18 cellular contexts compared by ENCODE assay signal in genomic region chrX:103101280-103102042, GRCh38. TPM values are rescaled to one million over a fixed set of nuclear protein-coding genes. Genes with fewer than 3 reads are reported as not detected.
DNase-seq lines count a peak whose midpoint lies in the region; ATAC-seq, FAIRE-seq and TF ChIP-seq lines count a peak whose summit lies in the region.
"Had no signal": no experiment of that assay in that cellular context is flagged by ENCODE, and none has a peak within 500 bp of the region (broad histone marks: within the 10 kb centered on the region; RNA-seq: fewer than 3 reads in every experiment).

No MANE protein-coding gene starts in this region.

- H3K9me3 Mint-ChIP-seq in Caco-2 (ENCODE audit: unreplicated experiment): no peaks in the 10 kb centered on the region
- peaks cover 0 to 3% (median 0%) of the 10 kb centered on the region in 8 donors for H3K9me3 Mint-ChIP-seq in CD4-positive, alpha-beta memory T cell
- H3K9me3 Mint-ChIP-seq in activated T-helper 2 cell treated with anti-CD3 and anti-CD28 coated beads, Interferon-gamma antibody, Interleukin-2, Interleukin-4, amounts not matched to agents 10 μg/mL and 5 μg/mL and 100 μg/mL, durations not matched to agents 14 hours and 24 hours and 36 hours: no peaks in the 10 kb centered on the region
- H3K9me3 Mint-ChIP-seq: activated CD4-positive, alpha-beta memory T cell treated with anti-CD3 and anti-CD28 coated beads, Interleukin-2, amount 10 ng/mL, durations not matched to agents 7 days and 5 days had no signal

- DNase-seq in Caco-2 (peak; percentile 36 to 77), K562 (ENCODE audit: extremely low read depth in 1 of 4, low spot score in 3 of 4) (peak; percentile 39 to 89 (median 52)), mesendoderm (peak; percentile 83), WERI-Rb-1 (no peak)
- DNase-seq in CD4-positive, alpha-beta memory T cell: no peak
- no peak for DNase-seq in activated T-helper 2 cell treated with anti-CD3 and anti-CD28 coated beads, Interferon-gamma antibody, Interleukin-2, Interleukin-4, amounts not matched to agents 10 μg/mL and 5 μg/mL and 100 μg/mL, durations not matched to agents 14 hours and 24 hours and 36 hours (ENCODE audit: low spot score)
- DNase-seq: activated CD4-positive, alpha-beta memory T cell treated with anti-CD3 and anti-CD28 coated beads, Interleukin-2, amount 10 ng/mL, durations not matched to agents 7 days and 5 days; activated naive CD8-positive, alpha-beta T cell treated with anti-CD3 and anti-CD28 coated beads, Interleukin-2, amount 10 ng/mL, durations not matched to agents 7 days and 5 days; heart right ventricle; kidney; MV-4-11; NCI-H2081 treated with DMSO at 0.1 percent for 48 hours; right lobe of liver; substantia nigra had no signal

- H2AFZ ChIP-seq in K562 (ENCODE audit: low read depth, low read length): no peak overlapping the region

- no peaks in the 10 kb centered on the region for H3K9me1 ChIP-seq in K562 (ENCODE audit: control insufficient read depth, insufficient read depth, low read length)

- no peaks in the 10 kb centered on the region for H3K36me3 Mint-ChIP-seq in Caco-2 (ENCODE audit: insufficient read depth, unreplicated experiment)
- H3K36me3 Mint-ChIP-seq in CD4-positive, alpha-beta memory T cell: no peaks in the 10 kb centered on the region
- H3K36me3 Mint-ChIP-seq in activated T-helper 2 cell treated with anti-CD3 and anti-CD28 coated beads, Interferon-gamma antibody, Interleukin-2, Interleukin-4, amounts not matched to agents 10 μg/mL and 5 μg/mL and 100 μg/mL, durations not matched to agents 14 hours and 24 hours and 36 hours (ENCODE audit: low read depth): no peaks in the 10 kb centered on the region
- H3K36me3 Mint-ChIP-seq: activated naive CD8-positive, alpha-beta T cell treated with anti-CD3 and anti-CD28 coated beads, Interleukin-2, amount 10 ng/mL, durations not matched to agents 7 days and 5 days had no signal

- TF ChIP-seq CTCF in Caco-2 (IDR thresholded peaks at IDR 0.05; ENCODE audit: insufficient read depth in 1 of 2, low read depth in 1 of 2, low read length in 1 of 2, severe bottlenecking in 1 of 2, unreplicated experiment in 1 of 2) (no peak), K562 (IDR thresholded peaks at IDR 0.05 in 2 of 3, conservative IDR thresholded peaks at IDR 0.05 in 1 of 3; ENCODE audit: insufficient read depth in 2 of 3, low read depth in 1 of 3, low read length in 3 of 3) (no peak), WERI-Rb-1 (IDR thresholded peaks at IDR 0.05; ENCODE audit: low read depth, low read length) (no peak)

- H3K56ac ChIP-seq in mesendoderm (ENCODE audit: low read length): peak overlapping the region; percentile 50

- CTCF ChIA-PET in Caco-2 (lab: Charles Lee) (no interaction called here), K562 (lab: Yijun Ruan, JAX; ENCODE audit: low intra/inter-chr PET ratio) (no interaction called here)
- CTCF ChIA-PET in CD4-positive, alpha-beta memory T cell (lab: Charles Lee; ENCODE audit: partially characterized antibody): no interaction called here

- H3K79me2 ChIP-seq in K562 (ENCODE audit: control insufficient read depth, insufficient read depth, low read length) (no peaks in the 10 kb centered on the region), mesendoderm (ENCODE audit: control insufficient read depth, insufficient read depth, low read length) (no peaks in the 10 kb centered on the region)

- 0% methylated on average over 3 of the region's 3 CpGs for WGBS in K562 (ENCODE audit: insufficient coverage, low coverage, missing lambda C conversion rate)
- no CpG with 5 or more reads among the region's 3 CpGs for WGBS in mesendoderm (ENCODE audit: extremely low coverage, insufficient coverage, low lambda C conversion rate)

- H3K18ac ChIP-seq in mesendoderm (ENCODE audit: low read length): no peak overlapping the region

- H3K4me2 ChIP-seq in K562 (ENCODE audit: insufficient read depth, low read length) (no peak overlapping the region), mesendoderm (ENCODE audit: low read length) (no peak overlapping the region)

- BruUV-seq in Caco-2 (replicated peaks; lab: Mats Ljungman, UMichigan) (no TSS peak), K562 (replicated peaks; lab: Mats Ljungman, UMichigan) (no TSS peak)

- no peak overlapping the region for H3K4me3 Mint-ChIP-seq in Caco-2 (ENCODE audit: unreplicated experiment)
- no peak overlapping the region for H3K4me3 Mint-ChIP-seq in CD4-positive, alpha-beta memory T cell
- no peak overlapping the region for H3K4me3 Mint-ChIP-seq in activated T-helper 2 cell treated with anti-CD3 and anti-CD28 coated beads, Interferon-gamma antibody, Interleukin-2, Interleukin-4, amounts not matched to agents 10 μg/mL and 5 μg/mL and 100 μg/mL, durations not matched to agents 14 hours and 24 hours and 36 hours (ENCODE audit: low read depth)
- H3K4me3 Mint-ChIP-seq: activated CD4-positive, alpha-beta memory T cell treated with anti-CD3 and anti-CD28 coated beads, Interleukin-2, amount 10 ng/mL, durations not matched to agents 7 days and 5 days; activated naive CD8-positive, alpha-beta T cell treated with anti-CD3 and anti-CD28 coated beads, Interleukin-2, amount 10 ng/mL, durations not matched to agents 7 days and 5 days had no signal

- no peak overlapping the region for H3K4ac ChIP-seq in mesendoderm (ENCODE audit: low read depth, low read length)

- H2BK120ac ChIP-seq in mesendoderm (ENCODE audit: low read depth, low read length): no peak overlapping the region

- H3K9ac ChIP-seq in HUES48 (ENCODE audit: low read depth, low read length): no peak overlapping the region
- H3K9ac ChIP-seq in K562 (ENCODE audit: insufficient read depth in 1 of 2, low read depth in 2 of 2, low read length in 2 of 2): no peak overlapping the region
- no peak overlapping the region for H3K9ac ChIP-seq in mesendoderm (ENCODE audit: low read length)

- no peaks in the 10 kb centered on the region for H4K20me1 ChIP-seq in K562 (replicated peaks; ENCODE audit: control insufficient read depth, insufficient read depth, low read length)

- peak overlapping the region; percentile 47 for H2BK5ac ChIP-seq in mesendoderm (ENCODE audit: low read length)

- POLR2A ChIA-PET in Caco-2 (lab: Charles Lee) (no interaction called here), K562 (lab: Yijun Ruan, JAX) (interaction anchor here (0.8 to 1.5 kb wide), 2 partner anchors 23 to 87 kb away, joined by 3 to 5 read pairs; no protein-coding TSS in a partner anchor)
- POLR2A ChIA-PET in CD4-positive, alpha-beta memory T cell (lab: Charles Lee; ENCODE audit: partially characterized antibody): no interaction called here

- no peaks in the 10 kb centered on the region for H3K9me3 ChIP-seq in Caco-2
- H3K9me3 ChIP-seq in HUES48 (ENCODE audit: control insufficient read depth, insufficient read depth, low read length): no peaks in the 10 kb centered on the region
- H3K9me3 ChIP-seq in K562 (replicated peaks; ENCODE audit: control insufficient read depth, insufficient read depth, low read depth, low read length): no peaks in the 10 kb centered on the region; the same call in 1 of the 2 replicates
- no peaks in the 10 kb centered on the region for H3K9me3 ChIP-seq in CD4-positive, alpha-beta memory T cell (ENCODE audit: control insufficient read depth in 1 of 2, low read length in 2 of 2)
- H3K9me3 ChIP-seq in WERI-Rb-1 (ENCODE audit: severe bottlenecking): no peaks in the 10 kb centered on the region
- H3K9me3 ChIP-seq: breast epithelium, heart right ventricle, right lobe of liver had no signal

- H3K27me3 ChIP-seq in Caco-2 (replicated peaks; ENCODE audit: control insufficient read depth, insufficient read depth, low read length) (no peaks in the 10 kb centered on the region), HUES48 (ENCODE audit: control insufficient read depth, insufficient read depth, low read length) (no peaks in the 10 kb centered on the region), K562 (ENCODE audit: control insufficient read depth in 2 of 2, insufficient read depth in 2 of 2, low read length in 2 of 2) (no peaks in the 10 kb centered on the region), mesendoderm (ENCODE audit: insufficient read depth, low read length, poor library complexity) (no peaks in the 10 kb centered on the region), WERI-Rb-1 (ENCODE audit: insufficient read depth, low read depth, severe bottlenecking) (peaks cover 65% of the 10 kb centered on the region)
- H3K27me3 ChIP-seq in CD4-positive, alpha-beta memory T cell (ENCODE audit: insufficient read depth, low read length): no peaks in the 10 kb centered on the region
- H3K27me3 ChIP-seq: right lobe of liver had no signal

- H3K27ac Mint-ChIP-seq in Caco-2 (ENCODE audit: unreplicated experiment): no peak overlapping the region
- no peak overlapping the region for H3K27ac Mint-ChIP-seq in CD4-positive, alpha-beta memory T cell
- H3K27ac Mint-ChIP-seq in activated T-helper 2 cell treated with anti-CD3 and anti-CD28 coated beads, Interferon-gamma antibody, Interleukin-2, Interleukin-4, amounts not matched to agents 10 μg/mL and 5 μg/mL and 100 μg/mL, durations not matched to agents 14 hours and 24 hours and 36 hours: no peak overlapping the region
- H3K27ac Mint-ChIP-seq: activated CD4-positive, alpha-beta memory T cell treated with anti-CD3 and anti-CD28 coated beads, Interleukin-2, amount 10 ng/mL, durations not matched to agents 7 days and 5 days; activated naive CD8-positive, alpha-beta T cell treated with anti-CD3 and anti-CD28 coated beads, Interleukin-2, amount 10 ng/mL, durations not matched to agents 7 days and 5 days had no signal

- in situ Hi-C loops in K562 (cut with MboI): no loop called here

- peak; percentile 86 for FAIRE-seq in K562 (lab: Jason Lieb, UNC)
- FAIRE-seq: kidney had no signal

- TF ChIP-seq POLR2A in K562 (conservative IDR thresholded peaks at IDR 0.05): no peak

- no peak overlapping the region for H3K23ac ChIP-seq in mesendoderm (ENCODE audit: low read length)

- H3K36me3 ChIP-seq in Caco-2 (ENCODE audit: control insufficient read depth, insufficient read depth, low read length) (no peaks in the 10 kb centered on the region), HUES48 (ENCODE audit: control insufficient read depth, insufficient read depth, low read length) (no peaks in the 10 kb centered on the region), K562 (ENCODE audit: control insufficient read depth, insufficient read depth, low read length) (no peaks in the 10 kb centered on the region), mesendoderm (ENCODE audit: control insufficient read depth, insufficient read depth, low read length) (no peaks in the 10 kb centered on the region), WERI-Rb-1 (no peaks in the 10 kb centered on the region)
- no peaks in the 10 kb centered on the region for H3K36me3 ChIP-seq in CD4-positive, alpha-beta memory T cell (ENCODE audit: insufficient read depth, low read length)
- H3K36me3 ChIP-seq: breast epithelium, heart right ventricle, right lobe of liver had no signal

- no peak for TF ChIP-seq RAD21 in K562 (CRISPR knock-in tag; conservative IDR thresholded peaks at IDR 0.05 in 1 of 2, IDR thresholded peaks at IDR 0.05 in 1 of 2)

- H2BK15ac ChIP-seq in mesendoderm (replicated peaks; ENCODE audit: low read depth): no peak overlapping the region

- H3K79me1 ChIP-seq in mesendoderm (ENCODE audit: low read length): no peaks in the 10 kb centered on the region

- ATAC-seq in K562: peak; percentile 81
- no peak for ATAC-seq in HG02571 (IDR thresholded peaks at IDR 0.05; ENCODE audit: unreplicated experiment)

- H3K4me1 ChIP-seq in Caco-2: 0 out of 2 replicates have a peak, but pooled peaks cover 13% of the 10 kb centered on the region
- peaks cover 13% of the 10 kb centered on the region; the same call in 1 of the 2 replicates for H3K4me1 ChIP-seq in HUES48 (ENCODE audit: control insufficient read depth, insufficient read depth, low read length)
- peaks cover 7 to 19% of the 10 kb centered on the region in 2 experiments; a peak in 3 of 5 replicates for H3K4me1 ChIP-seq in K562 (replicated peaks in 1 of 2; ENCODE audit: control insufficient read depth in 2 of 2, insufficient read depth in 2 of 2, low read length in 2 of 2)
- peaks cover 2% of the 10 kb centered on the region for H3K4me1 ChIP-seq in mesendoderm (ENCODE audit: control insufficient read depth, low read depth, low read length)
- H3K4me1 ChIP-seq in CD4-positive, alpha-beta memory T cell (ENCODE audit: insufficient read depth, low read length): no peaks in the 10 kb centered on the region
- H3K4me1 ChIP-seq: breast epithelium, right lobe of liver had no signal

- H3K27me3 Mint-ChIP-seq in Caco-2 (ENCODE audit: insufficient read depth, unreplicated experiment): no peaks in the 10 kb centered on the region
- peaks cover 1 to 2% of the 10 kb centered on the region in 2 donors for H3K27me3 Mint-ChIP-seq in CD4-positive, alpha-beta memory T cell
- no peaks in the 10 kb centered on the region for H3K27me3 Mint-ChIP-seq in activated T-helper 2 cell treated with anti-CD3 and anti-CD28 coated beads, Interferon-gamma antibody, Interleukin-2, Interleukin-4, amounts not matched to agents 10 μg/mL and 5 μg/mL and 100 μg/mL, durations not matched to agents 14 hours and 24 hours and 36 hours (ENCODE audit: low read depth)
- H3K27me3 Mint-ChIP-seq: activated CD4-positive, alpha-beta memory T cell treated with anti-CD3 and anti-CD28 coated beads, Interleukin-2, amount 10 ng/mL, durations not matched to agents 7 days and 5 days; activated naive CD8-positive, alpha-beta T cell treated with anti-CD3 and anti-CD28 coated beads, Interleukin-2, amount 10 ng/mL, durations not matched to agents 7 days and 5 days had no signal

- no peak overlapping the region for H2AK5ac ChIP-seq in mesendoderm (ENCODE audit: low read length)

- peak; percentile 93 for TF ChIP-seq EP300 in K562 (IDR thresholded peaks at IDR 0.05; ENCODE audit: low read length)

- peak overlapping the region; percentile 68 for H3K27ac ChIP-seq in HUES48 (ENCODE audit: low read depth, low read length)
- H3K27ac ChIP-seq in K562 (ENCODE audit: extremely low read depth, low read depth, low read length): peak overlapping the region; percentile 35; the same call in 1 of the 3 replicates
- H3K27ac ChIP-seq in mesendoderm (ENCODE audit: low read depth, low read length): peak overlapping the region; percentile 83
- no peak overlapping the region for H3K27ac ChIP-seq in CD4-positive, alpha-beta memory T cell (ENCODE audit: low read depth, low read length)
- H3K27ac ChIP-seq in WERI-Rb-1: no peak overlapping the region
- H3K27ac ChIP-seq: breast epithelium, right lobe of liver, VCaP had no signal

- intact Hi-C loops in Caco-2 (cut with micrococcal nuclease; ENCODE audit: unreplicated experiment) (no loop called here), K562 (cut with micrococcal nuclease) (loop anchor here (1.0 to 5.0 kb wide), 2 partner anchors 23 to 56 kb away; no protein-coding TSS in a partner anchor)
- intact Hi-C loops in CD4-positive, alpha-beta memory T cell (cut with micrococcal nuclease): no loop called here
- intact Hi-C loops in activated T-helper 2 cell treated with anti-CD3 and anti-CD28 coated beads, Interferon-gamma antibody, Interleukin-2, Interleukin-4, amounts not matched to agents 10 μg/mL and 5 μg/mL and 100 μg/mL, durations not matched to agents 14 hours and 24 hours and 36 hours (cut with micrococcal nuclease): no loop called here

- H4K5ac ChIP-seq in mesendoderm (ENCODE audit: low read length): no peak overlapping the region

- no peak overlapping the region for H4K8ac ChIP-seq in mesendoderm (ENCODE audit: low read depth, low read length)

- H3K4me3 ChIP-seq in Caco-2 (ENCODE audit: low read depth, low read length) (no peak overlapping the region), HUES48 (ENCODE audit: low read depth, low read length) (no peak overlapping the region), K562 (no peak overlapping the region), mesendoderm (ENCODE audit: low read length) (no peak overlapping the region), WERI-Rb-1 (ENCODE audit: low read depth, low read length) (no peak overlapping the region)
- no peak overlapping the region for H3K4me3 ChIP-seq in CD4-positive, alpha-beta memory T cell (ENCODE audit: low read length in 2 of 2)
- H3K4me3 ChIP-seq: breast epithelium, heart right ventricle, right lobe of liver had no signal

- peaks cover 6% of the 10 kb centered on the region for H3K4me1 Mint-ChIP-seq in Caco-2 (ENCODE audit: low read depth, unreplicated experiment)
- no peaks in the 10 kb centered on the region for H3K4me1 Mint-ChIP-seq in CD4-positive, alpha-beta memory T cell
- no peaks in the 10 kb centered on the region for H3K4me1 Mint-ChIP-seq in activated T-helper 2 cell treated with anti-CD3 and anti-CD28 coated beads, Interferon-gamma antibody, Interleukin-2, Interleukin-4, amounts not matched to agents 10 μg/mL and 5 μg/mL and 100 μg/mL, durations not matched to agents 14 hours and 24 hours and 36 hours (ENCODE audit: low read depth)
- H3K4me1 Mint-ChIP-seq: activated CD4-positive, alpha-beta memory T cell treated with anti-CD3 and anti-CD28 coated beads, Interleukin-2, amount 10 ng/mL, durations not matched to agents 7 days and 5 days; activated naive CD8-positive, alpha-beta T cell treated with anti-CD3 and anti-CD28 coated beads, Interleukin-2, amount 10 ng/mL, durations not matched to agents 7 days and 5 days had no signal

RNA-seq across cellular contexts. Expression of gene NXF3, which starts 8.5 kb away (rescaled TPM):
- 0.41 TPM in 1 of 2 replicates, not detected in the other for total RNA-seq in Caco-2 (2022)
- total RNA-seq in K562 (2011; cell fraction: chromatin; rRNA removed; ENCODE audit: low replicate concordance): 0.95 and 1.6 TPM in 2 replicates
- 0.17 and 0.53 TPM in 2 replicates for total RNA-seq in K562 (2011; cell fraction: nucleolus; rRNA removed)
- total RNA-seq in K562 (2011; cell fraction: nucleoplasm; rRNA removed): 0.66 and 0.99 TPM in 2 replicates
- total RNA-seq in K562 (2014; rRNA removed): not detected in 2 replicates
- total RNA-seq in K562 (2014; rRNA removed; fragmentation: Illumina TruSeq; extraction: Trizol): 0.13 and 0.33 TPM in 2 replicates
- total RNA-seq in K562 (2015; rRNA removed; fragmentation: Illumina TruSeq; extraction: Trizol): 0.23 TPM in 1 of 2 replicates, not detected in the other
- 0.40 TPM in 1 of 2 replicates, not detected in the other for total RNA-seq in K562 (2021)
- 0.28 and 1.2 TPM in 2 replicates for polyA plus RNA-seq in K562 (2011; rRNA removed)
- 0.16 and 0.63 TPM in 2 replicates for polyA plus RNA-seq in K562 (2011; cell fraction: cytosol; rRNA removed)
- polyA plus RNA-seq in K562 (2011; cell fraction: nucleus; rRNA removed): 4.5 and 4.6 TPM in 2 replicates
- polyA plus RNA-seq in K562 (2012): 0.13 and 1.5 TPM in 2 replicates
- 0.15 and 0.21 TPM in 2 replicates for polyA plus RNA-seq in K562 (2014; fragmentation: Illumina TruSeq; extraction: Trizol)
- under 1 TPM; 0.18 to 0.24 TPM for polyA plus RNA-seq in K562 (2014; fragmentation: Nextera tagmentation; extraction: Ambion mirVana)
- 0.33 and 1.5 TPM in 2 replicates for polyA plus RNA-seq in K562 (2014; rRNA removed)
- 0.27 and 0.28 TPM in 2 replicates for polyA minus RNA-seq in K562 (2011; rRNA and poly(A)+ RNA removed)
- polyA minus RNA-seq in K562 (2011; cell fraction: cytosol; rRNA and poly(A)+ RNA removed): not detected in 2 replicates
- polyA minus RNA-seq in K562 (2011; cell fraction: nucleus; rRNA and poly(A)+ RNA removed): 0.78 TPM in 1 of 2 replicates, not detected in the other
- 0.01 TPM for polyA plus RNA-seq in mesendoderm (2013, experiment 1 of 2)
- 0.08 TPM for polyA plus RNA-seq in mesendoderm (2013, experiment 2 of 2)
- not detected for total RNA-seq in CD4-positive, alpha-beta memory T cell
- polyA plus RNA-seq in CD4-positive, alpha-beta memory T cell: not detected
- total RNA-seq in activated T-helper 2 cell treated with anti-CD3 and anti-CD28 coated beads, Interferon-gamma antibody, Interleukin-2, Interleukin-4, amounts not matched to agents 10 μg/mL and 5 μg/mL and 100 μg/mL, durations not matched to agents 14 hours and 24 hours and 36 hours: not detected in 2 replicates
- total RNA-seq: activated CD4-positive, alpha-beta memory T cell treated with anti-CD3 and anti-CD28 coated beads, Interleukin-2, amount 10 ng/mL, durations not matched to agents 7 days and 5 days; activated naive CD8-positive, alpha-beta T cell treated with anti-CD3 and anti-CD28 coated beads, Interleukin-2, amount 10 ng/mL, durations not matched to agents 7 days and 5 days had no signal

RNA-seq across cellular contexts. Expression of gene BEX1, which starts 37.5 kb away (rescaled TPM):
- total RNA-seq in Caco-2 (2022) (not detected in 2 replicates), K562 (2014; rRNA removed) (not detected in 2 replicates), K562 (2014; rRNA removed; fragmentation: Illumina TruSeq; extraction: Trizol) (not detected in 2 replicates), K562 (2015; rRNA removed; fragmentation: Illumina TruSeq; extraction: Trizol) (not detected in 2 replicates), K562 (2021) (not detected in 2 replicates)
- not detected in 2 replicates for total RNA-seq in K562 (2011; cell fraction: chromatin; rRNA removed; ENCODE audit: low replicate concordance)
- total RNA-seq in K562 (2011; cell fraction: nucleolus; rRNA removed): not detected in 2 replicates
- total RNA-seq in K562 (2011; cell fraction: nucleoplasm; rRNA removed): not detected in 2 replicates
- polyA plus RNA-seq in K562 (2011; rRNA removed) (not detected in 2 replicates), K562 (2014; fragmentation: Illumina TruSeq; extraction: Trizol) (not detected in 2 replicates), K562 (2014; fragmentation: Nextera tagmentation; extraction: Ambion mirVana) (not detected), K562 (2014; rRNA removed) (not detected in 2 replicates)
- not detected in 2 replicates for polyA plus RNA-seq in K562 (2011; cell fraction: cytosol; rRNA removed)
- not detected in 2 replicates for polyA plus RNA-seq in K562 (2011; cell fraction: nucleus; rRNA removed)
- polyA plus RNA-seq in K562 (2012): 0.15 TPM in 1 of 2 replicates, not detected in the other
- polyA minus RNA-seq in K562 (2011; rRNA and poly(A)+ RNA removed): not detected in 2 replicates
- polyA minus RNA-seq in K562 (2011; cell fraction: cytosol; rRNA and poly(A)+ RNA removed): not detected in 2 replicates
- not detected in 2 replicates for polyA minus RNA-seq in K562 (2011; cell fraction: nucleus; rRNA and poly(A)+ RNA removed)
- polyA plus RNA-seq in mesendoderm (2013, experiment 1 of 2): 117 TPM
- polyA plus RNA-seq in mesendoderm (2013, experiment 2 of 2): 117 TPM
- not detected for total RNA-seq in CD4-positive, alpha-beta memory T cell
- polyA plus RNA-seq in CD4-positive, alpha-beta memory T cell: under 1 TPM in 1 of 2 donors, not detected in 1; 0.50 TPM
- not detected in 2 replicates for total RNA-seq in activated T-helper 2 cell treated with anti-CD3 and anti-CD28 coated beads, Interferon-gamma antibody, Interleukin-2, Interleukin-4, amounts not matched to agents 10 μg/mL and 5 μg/mL and 100 μg/mL, durations not matched to agents 14 hours and 24 hours and 36 hours
- total RNA-seq: activated CD4-positive, alpha-beta memory T cell treated with anti-CD3 and anti-CD28 coated beads, Interleukin-2, amount 10 ng/mL, durations not matched to agents 7 days and 5 days; activated naive CD8-positive, alpha-beta T cell treated with anti-CD3 and anti-CD28 coated beads, Interleukin-2, amount 10 ng/mL, durations not matched to agents 7 days and 5 days had no signal

Comparison
In these comparisons a context has a peak if more than half of its experiments do, and no peak if none do; other contexts are left out.
1. DNase-seq: peak in Caco-2 (2 of 2), K562 (4 of 4) and mesendoderm (single experiment); none in CD4-positive, alpha-beta memory T cell (0 of 5), activated T-helper 2 cell treated with anti-CD3 and anti-CD28 coated beads, Interferon-gamma antibody, Interleukin-2, Interleukin-4, amounts not matched to agents 10 μg/mL and 5 μg/mL and 100 μg/mL, durations not matched to agents 14 hours and 24 hours and 36 hours (single experiment) and WERI-Rb-1 (single experiment).
2. H3K27ac ChIP-seq: peak in HUES48 (single experiment), K562 (single experiment) and mesendoderm (single experiment); none in CD4-positive, alpha-beta memory T cell (single experiment) and WERI-Rb-1 (single experiment).